In the genomic region with DNA sequence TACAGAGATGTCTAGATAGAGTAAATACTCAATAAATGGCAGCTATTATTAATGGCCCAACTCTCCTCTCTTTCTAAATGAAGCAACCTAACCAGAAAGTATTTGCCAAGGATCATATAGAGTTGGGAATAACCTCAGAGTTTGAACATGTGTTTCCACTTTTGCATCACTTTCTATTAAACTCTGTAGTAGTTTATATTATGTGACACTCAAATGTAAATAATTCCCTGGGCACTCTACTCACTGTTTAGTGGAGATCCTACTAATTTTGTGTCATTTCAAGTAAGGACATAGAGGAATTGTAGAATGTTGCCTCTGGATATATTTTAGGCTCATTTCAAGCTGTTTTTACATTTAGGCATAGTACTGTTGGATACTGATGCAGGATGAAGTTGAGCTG, we compare ENCODE assay signal across 14 cellular contexts.
DNase-seq lines count a peak whose midpoint lies in the region; ATAC-seq and TF ChIP-seq lines count a peak whose summit lies in the region.
"Had no signal": no experiment of that assay in that cellular context is flagged by ENCODE, and none has a peak within 500 bp of the region (broad histone marks: within the 10 kb centered on the region; RNA-seq: fewer than 3 reads in every experiment).

No MANE protein-coding gene starts in this region.

- H2BK15ac ChIP-seq in mesenchymal stem cell (ENCODE audit: low read depth, poor library complexity, severe bottlenecking): no peak overlapping the region

- H3K27me3 Mint-ChIP-seq in GM23338 (ENCODE audit: insufficient read depth, low read depth, poor library complexity): no peaks in the 10 kb centered on the region
- H3K27me3 Mint-ChIP-seq: IgD-negative memory B cell had no signal

- H3K36me3 ChIP-seq in GM23338 (ENCODE audit: insufficient read depth) (no peaks in the 10 kb centered on the region), mesenchymal stem cell (ENCODE audit: control insufficient read depth in 1 of 2, insufficient read depth in 2 of 2, low read depth in 1 of 2, low read length in 2 of 2) (no peaks in the 10 kb centered on the region), smooth muscle cell (ENCODE audit: low read depth) (no peaks in the 10 kb centered on the region), osteoblast (ENCODE audit: insufficient read depth, low read length) (no peaks in the 10 kb centered on the region)
- H3K36me3 ChIP-seq: BLaER1 had no signal

- H3K9me2 ChIP-seq in GM23338 (ENCODE audit: insufficient read depth): 0 out of 2 replicates have a peak, but pooled peaks cover 2% of the 10 kb centered on the region

- H3K79me2 ChIP-seq in GM23338 (replicated peaks; ENCODE audit: insufficient read depth): no peaks in the 10 kb centered on the region
- H3K79me2 ChIP-seq in smooth muscle cell (ENCODE audit: low read depth): no peaks in the 10 kb centered on the region
- no peaks in the 10 kb centered on the region for H3K79me2 ChIP-seq in osteoblast (ENCODE audit: insufficient read depth, low read length)

- no peak overlapping the region for H3K4me3 Mint-ChIP-seq in GM23338
- H3K4me3 Mint-ChIP-seq: IgD-negative memory B cell had no signal

- no peak overlapping the region for H3K23ac ChIP-seq in mesenchymal stem cell (ENCODE audit: low read length in 2 of 2)

- H3K4me1 ChIP-seq in GM23338 (ENCODE audit: insufficient read depth): peaks cover 53% of the 10 kb centered on the region
- no peaks in the 10 kb centered on the region for H3K4me1 ChIP-seq in mesenchymal stem cell (ENCODE audit: control insufficient read depth, insufficient read depth, low read depth, low read length)
- peaks cover 15% of the 10 kb centered on the region for H3K4me1 ChIP-seq in smooth muscle cell (ENCODE audit: low read depth)
- no peaks in the 10 kb centered on the region for H3K4me1 ChIP-seq in osteoblast (ENCODE audit: insufficient read depth, low read length)
- H3K4me1 ChIP-seq: BLaER1 had no signal

- H3K4me1 Mint-ChIP-seq in GM23338: peaks cover 27% of the 10 kb centered on the region
- H3K4me1 Mint-ChIP-seq: IgD-negative memory B cell had no signal

- H3K36me3 Mint-ChIP-seq in GM23338 (ENCODE audit: low read depth): no peaks in the 10 kb centered on the region
- H3K36me3 Mint-ChIP-seq: IgD-negative memory B cell had no signal

- H3K27ac ChIP-seq in GM23338 (ENCODE audit: low read depth): peak overlapping the region; percentile 5; the same call in 1 of the 2 replicates
- no peak overlapping the region for H3K27ac ChIP-seq in mesenchymal stem cell (ENCODE audit: low read length, poor library complexity, severe bottlenecking)
- H3K27ac ChIP-seq in smooth muscle cell (ENCODE audit: low read depth): no peak overlapping the region
- no peak overlapping the region for H3K27ac ChIP-seq in osteoblast (ENCODE audit: low read depth, low read length)
- H3K27ac ChIP-seq: BLaER1 had no signal

- no peak overlapping the region for H3K27ac Mint-ChIP-seq in GM23338
- H3K27ac Mint-ChIP-seq: IgD-negative memory B cell had no signal

- H3K4ac ChIP-seq in mesenchymal stem cell (ENCODE audit: low read depth in 1 of 2, low read length in 2 of 2): no peak overlapping the region

- ATAC-seq in GM23338 (no peak), SK-N-SH treated with all-trans-retinoic acid at 6 μM for 48 hours (peak; percentile 27), left ventricle myocardium superior (no peak)

- no peak overlapping the region for H2BK120ac ChIP-seq in mesenchymal stem cell (ENCODE audit: low read depth, low read length)

- peak overlapping the region; percentile 57; the same call in 1 of the 2 replicates for H3K4me2 ChIP-seq in GM23338
- H3K4me2 ChIP-seq in mesenchymal stem cell (ENCODE audit: low read length, poor library complexity, severe bottlenecking): no peak overlapping the region
- H3K4me2 ChIP-seq in smooth muscle cell: no peak overlapping the region
- H3K4me2 ChIP-seq in osteoblast (ENCODE audit: insufficient read depth, low read length): no peak overlapping the region
- H3K4me2 ChIP-seq: BLaER1 had no signal

- H3K9me3 Mint-ChIP-seq in GM23338: no peaks in the 10 kb centered on the region
- H3K9me3 Mint-ChIP-seq: IgD-negative memory B cell had no signal

- H3K4me3 ChIP-seq in GM23338: no peak overlapping the region
- no peak overlapping the region for H3K4me3 ChIP-seq in mesenchymal stem cell (ENCODE audit: insufficient read depth in 1 of 2, low read depth in 1 of 2, low read length in 2 of 2)
- H3K4me3 ChIP-seq in smooth muscle cell: no peak overlapping the region
- no peak overlapping the region for H3K4me3 ChIP-seq in osteoblast (ENCODE audit: insufficient read depth, low read length)
- H3K4me3 ChIP-seq: BLaER1 had no signal

- H4K8ac ChIP-seq in mesenchymal stem cell (ENCODE audit: low read length): no peak overlapping the region

- no peak for TF ChIP-seq CTCF in GM23338 (conservative IDR thresholded peaks at IDR 0.05; ENCODE audit: low read depth in 2 of 2)
- TF ChIP-seq CTCF in smooth muscle cell (IDR thresholded peaks at IDR 0.05; ENCODE audit: borderline replicate concordance, insufficient read depth, poor library complexity, severe bottlenecking): no peak
- TF ChIP-seq CTCF in osteoblast (IDR thresholded peaks at IDR 0.05; ENCODE audit: extremely low read depth, low read depth, low read length): no peak

- DNase-seq in GM23338 (ENCODE audit: low spot score): no peak
- peak; percentile 52 for DNase-seq in mesenchymal stem cell
- no peak for DNase-seq in smooth muscle cell (lab: John Stamatoyannopoulos, UW; ENCODE audit: unreplicated experiment)
- no peak for DNase-seq in SIG-M5 (lab: John Stamatoyannopoulos, UW)
- no peak for DNase-seq in cerebellar cortex (ENCODE audit: low spot score)
- no peak for DNase-seq in left ventricle myocardium superior
- DNase-seq in osteoblast (ENCODE audit: insufficient read length, low spot score, missing footprints): no peak
- DNase-seq: DMS 273 treated with DMSO at 0.1 percent for 48 hours, NCI-H1417 treated with DMSO at 0.1 percent for 48 hours, NCI-H2029 treated with DMSO at 0.1 percent for 48 hours, NCI-H510A had no signal

- no peak overlapping the region for H2BK5ac ChIP-seq in mesenchymal stem cell (ENCODE audit: low read depth, low read length, poor library complexity, severe bottlenecking)

- no peak overlapping the region for H3K18ac ChIP-seq in mesenchymal stem cell (ENCODE audit: low read depth in 1 of 2, low read length in 2 of 2)

- H3K9ac ChIP-seq in mesenchymal stem cell (ENCODE audit: low read length) (no peak overlapping the region), smooth muscle cell (ENCODE audit: low read depth) (no peak overlapping the region)
- H3K9ac ChIP-seq: BLaER1 had no signal

- H2BK12ac ChIP-seq in mesenchymal stem cell (ENCODE audit: low read length in 2 of 2): no peak overlapping the region

- H2AK5ac ChIP-seq in mesenchymal stem cell (ENCODE audit: low read length, severe bottlenecking): no peak overlapping the region

- H3F3A ChIP-seq in GM23338 (replicated peaks; ENCODE audit: low read depth) (no peaks in the 10 kb centered on the region), smooth muscle cell (ENCODE audit: low read depth) (no peaks in the 10 kb centered on the region)

- H3K14ac ChIP-seq in mesenchymal stem cell (ENCODE audit: low read length in 2 of 2): no peak overlapping the region

- H3K27me3 ChIP-seq in GM23338 (ENCODE audit: insufficient read depth) (no peaks in the 10 kb centered on the region), mesenchymal stem cell (ENCODE audit: control insufficient read depth in 1 of 2, insufficient read depth in 1 of 2, low read length in 2 of 2) (no peaks in the 10 kb centered on the region), smooth muscle cell (ENCODE audit: low read depth) (no peaks in the 10 kb centered on the region), osteoblast (ENCODE audit: insufficient read depth, low read length) (no peaks in the 10 kb centered on the region)
- H3K27me3 ChIP-seq: BLaER1 had no signal

- intact Hi-C loops in left ventricle myocardium superior (cut with micrococcal nuclease): no loop called here

- H2AFZ ChIP-seq in GM23338 (no peak overlapping the region), mesenchymal stem cell (ENCODE audit: low read depth, low read length) (no peak overlapping the region), smooth muscle cell (ENCODE audit: low read depth) (peak overlapping the region; percentile 4), osteoblast (ENCODE audit: low read length) (no peak overlapping the region)

- no peaks in the 10 kb centered on the region for H3K79me1 ChIP-seq in mesenchymal stem cell (replicated peaks; ENCODE audit: low read length, poor library complexity, severe bottlenecking)

- H3K9me3 ChIP-seq in mesenchymal stem cell (ENCODE audit: control insufficient read depth, low read length) (no peaks in the 10 kb centered on the region), smooth muscle cell (replicated peaks; ENCODE audit: low read depth) (no peaks in the 10 kb centered on the region), osteoblast (ENCODE audit: low read depth, low read length) (no peaks in the 10 kb centered on the region)
- H3K9me3 ChIP-seq: BLaER1 had no signal

- H4K91ac ChIP-seq in mesenchymal stem cell (ENCODE audit: low read length): no peak overlapping the region

- H4K20me1 ChIP-seq in GM23338 (replicated peaks; ENCODE audit: insufficient read depth) (no peaks in the 10 kb centered on the region), smooth muscle cell (ENCODE audit: low read depth) (no peaks in the 10 kb centered on the region), osteoblast (ENCODE audit: insufficient read depth, low read length) (no peaks in the 10 kb centered on the region)
- H4K20me1 ChIP-seq: BLaER1 had no signal

TF ChIP-seq in GM23338, 12 proteins besides CTCF, POLR2A, EP300 and RAD21 (continues in another document):
- TF ChIP-seq NANOG (IDR thresholded peaks at IDR 0.05; ENCODE audit: borderline replicate concordance): no peak

TF ChIP-seq in SK-N-SH treated with all-trans-retinoic acid at 6 μM for 48 hours, 23 proteins besides CTCF, POLR2A, EP300 and RAD21 (continues in another document):
- no peak for TF ChIP-seq ZFP30 (CRISPR knock-in tag; IDR thresholded peaks at IDR 0.05)
